In genomic region chr1:17676387-17677060, GRCh38 we compare ENCODE assay signal across 19 cellular contexts.
DNase-seq lines count a peak whose midpoint lies in the region; ATAC-seq and TF ChIP-seq lines count a peak whose summit lies in the region.
"Had no signal": no experiment of that assay in that cellular context is flagged by ENCODE, and none has a peak within 500 bp of the region (broad histone marks: within the 10 kb centered on the region; RNA-seq: fewer than 3 reads in every experiment).

No MANE protein-coding gene starts in this region.

- H3K4me1 ChIP-seq in DND-41 (ENCODE audit: insufficient read depth, low read length) (no peaks in the 10 kb centered on the region), Loucy (ENCODE audit: insufficient read depth, low read length, poor library complexity, severe bottlenecking) (peaks cover 17% of the 10 kb centered on the region), neuronal stem cell (ENCODE audit: control insufficient read depth in 2 of 2, insufficient read depth in 1 of 2, low read depth in 1 of 2, low read length in 2 of 2) (peaks cover 19 to 20% of the 10 kb centered on the region in 2 donors)

- no peak overlapping the region for H3K4ac ChIP-seq in neuronal stem cell (ENCODE audit: low read length)

- peaks cover 15% of the 10 kb centered on the region for H3K79me1 ChIP-seq in neuronal stem cell (ENCODE audit: low read depth, low read length)

- H3K9ac ChIP-seq in DND-41 (ENCODE audit: low read depth, low read length) (no peak overlapping the region), Loucy (ENCODE audit: low read depth, low read length, poor library complexity, severe bottlenecking) (peak overlapping the region; percentile 38), neuronal stem cell (ENCODE audit: low read depth, low read length, poor library complexity) (no peak overlapping the region)

- no peak overlapping the region for H3K4me3 Mint-ChIP-seq in WTC11
- H3K4me3 Mint-ChIP-seq: HFFc6 had no signal

- peak overlapping the region; percentile 71 for H3K27ac Mint-ChIP-seq in WTC11

- H4K8ac ChIP-seq in neuronal stem cell (ENCODE audit: low read depth, low read length): peak overlapping the region; percentile 52

- H3K9me3 ChIP-seq in DND-41 (ENCODE audit: insufficient read depth, low read length, severe bottlenecking): no peaks in the 10 kb centered on the region
- no peaks in the 10 kb centered on the region for H3K9me3 ChIP-seq in Loucy (ENCODE audit: insufficient read depth, low read depth, low read length)
- no peaks in the 10 kb centered on the region for H3K9me3 ChIP-seq in neuronal stem cell (replicated peaks in 1 of 2; ENCODE audit: control insufficient read depth in 2 of 2, insufficient read depth in 1 of 2, low read depth in 1 of 2, low read length in 2 of 2)
- H3K9me3 ChIP-seq in MG63: no peaks in the 10 kb centered on the region

- ATAC-seq in DND-41 (ENCODE audit: insufficient read depth, low read depth) (peak; percentile 52; the same call in 2 of the 3 replicates), WTC11 (no peak)

- H3K18ac ChIP-seq in neuronal stem cell (ENCODE audit: low read length): peak overlapping the region; percentile 64

- peaks cover 13% of the 10 kb centered on the region for H3K4me1 Mint-ChIP-seq in WTC11

- WGBS in neuronal stem cell (ENCODE audit: extremely low coverage in 2 of 2, insufficient read length in 2 of 2, insufficient replicate concordance in 1 of 2), 2 donors: no CpG with 5 or more reads among the region's 11 CpGs

- H3K27me3 Mint-ChIP-seq in WTC11 (ENCODE audit: low read depth): no peaks in the 10 kb centered on the region

- H2AK5ac ChIP-seq in neuronal stem cell (ENCODE audit: low read depth, low read length): no peak overlapping the region

- H3K4me3 ChIP-seq in DND-41 (ENCODE audit: low read depth in 1 of 2, low read length in 2 of 2) (no peak overlapping the region), Loucy (ENCODE audit: low read length, poor library complexity, severe bottlenecking) (peak overlapping the region; percentile 7), neuronal stem cell (ENCODE audit: low read length in 2 of 2) (peak overlapping the region in 1 of 2 donors; percentile 38), MG63 (no peak overlapping the region)

- H2AFZ ChIP-seq in DND-41 (ENCODE audit: low read depth, low read length) (no peak overlapping the region), Loucy (ENCODE audit: low read length) (0 out of 2 replicates have a peak overlapping the region, but pooled peaks have one; percentile 49), neuronal stem cell (ENCODE audit: low read length) (no peak overlapping the region)

- no peak overlapping the region for H3K4me2 ChIP-seq in DND-41 (ENCODE audit: insufficient read depth, low read length)
- peak overlapping the region; percentile 44 for H3K4me2 ChIP-seq in Loucy (ENCODE audit: low read depth, low read length, poor library complexity, severe bottlenecking)
- no peak overlapping the region for H3K4me2 ChIP-seq in neuronal stem cell (ENCODE audit: insufficient read depth, low read length, poor library complexity, severe bottlenecking)

- CTCF ChIA-PET in WTC11 (lab: Charles Lee): interaction anchor here (0.7 to 2.9 kb wide), 3 partner anchors 15 to 65 kb away, joined by 3 to 14 read pairs (median 3); no protein-coding TSS in a partner anchor

- peak overlapping the region; percentile 59 for H3K14ac ChIP-seq in neuronal stem cell (ENCODE audit: low read length)

- no peak overlapping the region for H4K91ac ChIP-seq in neuronal stem cell (ENCODE audit: low read depth, low read length, poor library complexity)

- H3F3A ChIP-seq in Loucy (ENCODE audit: low read depth): no peaks in the 10 kb centered on the region

- no peak overlapping the region for H2BK15ac ChIP-seq in neuronal stem cell (ENCODE audit: low read length)

- TF ChIP-seq CTCF in DND-41 (IDR thresholded peaks at IDR 0.05; ENCODE audit: borderline replicate concordance, extremely low read depth, low read length, poor library complexity, severe bottlenecking) (no peak), Loucy (conservative IDR thresholded peaks at IDR 0.05; ENCODE audit: low read length) (no peak), WTC11 (IDR thresholded peaks at IDR 0.05) (no peak)

- no peak overlapping the region for H2BK5ac ChIP-seq in neuronal stem cell (ENCODE audit: low read length)

- no peaks in the 10 kb centered on the region for H3K9me2 ChIP-seq in Loucy (replicated peaks; ENCODE audit: low read depth, low read length)

- no peaks in the 10 kb centered on the region for H3K36me3 Mint-ChIP-seq in WTC11

- H4K20me1 ChIP-seq in DND-41 (ENCODE audit: insufficient read depth, low read length) (peaks cover 19% of the 10 kb centered on the region), Loucy (ENCODE audit: insufficient read depth, low read length, poor library complexity, severe bottlenecking) (no peaks in the 10 kb centered on the region)

- H2BK120ac ChIP-seq in neuronal stem cell (ENCODE audit: low read depth, low read length): no peak overlapping the region

- H3K27ac ChIP-seq in DND-41 (ENCODE audit: low read length): no peak overlapping the region
- H3K27ac ChIP-seq in neuronal stem cell (replicated peaks; ENCODE audit: low read length): no peak overlapping the region

- POLR2A ChIA-PET in WTC11 (lab: Charles Lee): interaction anchor here (0.6 kb wide), 1 partner anchor 1373 kb away, joined by 4 read pairs; no protein-coding TSS in a partner anchor

- peak overlapping the region; percentile 48 for H3K23ac ChIP-seq in neuronal stem cell (ENCODE audit: low read depth, low read length, poor library complexity)

- H2BK12ac ChIP-seq in neuronal stem cell (ENCODE audit: low read length): peak overlapping the region; percentile 16

- no peaks in the 10 kb centered on the region for H3K9me3 Mint-ChIP-seq in WTC11
- H3K9me3 Mint-ChIP-seq: HFFc6 had no signal

- H3K79me2 ChIP-seq in DND-41 (ENCODE audit: insufficient read depth, low read length) (no peaks in the 10 kb centered on the region), Loucy (ENCODE audit: insufficient read depth, low read length) (no peaks in the 10 kb centered on the region)

- H3K36me3 ChIP-seq in DND-41 (ENCODE audit: insufficient read depth, low read length) (no peaks in the 10 kb centered on the region), Loucy (ENCODE audit: insufficient read depth, low read length) (no peaks in the 10 kb centered on the region), neuronal stem cell (replicated peaks in 1 of 2; ENCODE audit: control insufficient read depth in 2 of 2, insufficient read depth in 2 of 2, low read length in 2 of 2) (peaks cover 3 to 7% of the 10 kb centered on the region in 2 donors), MG63 (no peaks in the 10 kb centered on the region)

- H3K27me3 ChIP-seq in DND-41 (ENCODE audit: insufficient read depth, low read length, poor library complexity): no peaks in the 10 kb centered on the region
- H3K27me3 ChIP-seq in Loucy (ENCODE audit: insufficient read depth, low read length, poor library complexity, severe bottlenecking): no peaks in the 10 kb centered on the region
- peaks cover 0 to 3% (median 0%) of the 10 kb centered on the region in 3 experiments for H3K27me3 ChIP-seq in neuronal stem cell (ENCODE audit: control insufficient read depth in 3 of 3, insufficient read depth in 3 of 3, low read depth in 1 of 3, low read length in 3 of 3)
- no peaks in the 10 kb centered on the region for H3K27me3 ChIP-seq in MG63

- no peak for DNase-seq in DND-41
- no peak for DNase-seq in WTC11 (ENCODE audit: low spot score)
- DNase-seq in neuronal stem cell (ENCODE audit: low spot score): no peak
- no peak for DNase-seq in MG63
- no peak for DNase-seq in NCI-H1930 (lab: John Stamatoyannopoulos, UW)
- no peak for DNase-seq in stimulated activated naive CD4-positive, alpha-beta T cell (lab: John Stamatoyannopoulos, UW)
- DNase-seq in inferior parietal cortex (ENCODE audit: extremely low spot score): no peak
- DNase-seq: C1 segment of cervical spinal cord, DMS153, GOT3, HFFc6, KG1, NCI-H1436, NCI-H2081 treated with DMSO at 0.1 percent for 48 hours, NCI-H2227 treated with DMSO at 0.1 percent for 48 hours, NCI-H526 treated with DMSO at 0.1 percent for 48 hours, OCI-M1, T-helper 1 cell had no signal

TF ChIP-seq in WTC11, 78 proteins besides CTCF, POLR2A, EP300 and RAD21:
- TF ChIP-seq NR2C2 (CRISPR knock-in tag; IDR thresholded peaks at IDR 0.05) (no peak), NR1H2 (CRISPR knock-in tag; IDR thresholded peaks at IDR 0.05) (no peak), TEAD1 (CRISPR knock-in tag; IDR thresholded peaks at IDR 0.05) (no peak), GTF2I (CRISPR knock-in tag; conservative IDR thresholded peaks at IDR 0.05) (no peak), ELF4 (CRISPR knock-in tag; IDR thresholded peaks at IDR 0.05; ENCODE audit: low read depth) (no peak), ZNF121 (CRISPR knock-in tag; IDR thresholded peaks at IDR 0.05) (no peak), SMAD4 (CRISPR knock-in tag; IDR thresholded peaks at IDR 0.05) (no peak), CBFB (CRISPR knock-in tag; IDR thresholded peaks at IDR 0.05; ENCODE audit: low read depth) (no peak), KAT7 (CRISPR knock-in tag; IDR thresholded peaks at IDR 0.05; ENCODE audit: borderline replicate concordance) (no peak), PRRX2 (CRISPR knock-in tag; IDR thresholded peaks at IDR 0.05) (no peak)
- TF ChIP-seq, protein P1, sequence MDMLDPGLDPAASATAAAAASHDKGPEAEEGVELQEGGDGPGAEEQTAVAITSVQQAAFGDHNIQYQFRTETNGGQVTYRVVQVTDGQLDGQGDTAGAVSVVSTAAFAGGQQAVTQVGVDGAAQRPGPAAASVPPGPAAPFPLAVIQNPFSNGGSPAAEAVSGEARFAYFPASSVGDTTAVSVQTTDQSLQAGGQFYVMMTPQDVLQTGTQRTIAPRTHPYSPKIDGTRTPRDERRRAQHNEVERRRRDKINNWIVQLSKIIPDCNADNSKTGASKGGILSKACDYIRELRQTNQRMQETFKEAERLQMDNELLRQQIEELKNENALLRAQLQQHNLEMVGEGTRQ (CRISPR knock-in tag; IDR thresholded peaks at IDR 0.05): no peak
- TF ChIP-seq, protein P2, sequence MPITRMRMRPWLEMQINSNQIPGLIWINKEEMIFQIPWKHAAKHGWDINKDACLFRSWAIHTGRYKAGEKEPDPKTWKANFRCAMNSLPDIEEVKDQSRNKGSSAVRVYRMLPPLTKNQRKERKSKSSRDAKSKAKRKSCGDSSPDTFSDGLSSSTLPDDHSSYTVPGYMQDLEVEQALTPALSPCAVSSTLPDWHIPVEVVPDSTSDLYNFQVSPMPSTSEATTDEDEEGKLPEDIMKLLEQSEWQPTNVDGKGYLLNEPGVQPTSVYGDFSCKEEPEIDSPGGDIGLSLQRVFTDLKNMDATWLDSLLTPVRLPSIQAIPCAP (CRISPR knock-in tag; IDR thresholded peaks at IDR 0.05): no peak
